In the genomic region with DNA sequence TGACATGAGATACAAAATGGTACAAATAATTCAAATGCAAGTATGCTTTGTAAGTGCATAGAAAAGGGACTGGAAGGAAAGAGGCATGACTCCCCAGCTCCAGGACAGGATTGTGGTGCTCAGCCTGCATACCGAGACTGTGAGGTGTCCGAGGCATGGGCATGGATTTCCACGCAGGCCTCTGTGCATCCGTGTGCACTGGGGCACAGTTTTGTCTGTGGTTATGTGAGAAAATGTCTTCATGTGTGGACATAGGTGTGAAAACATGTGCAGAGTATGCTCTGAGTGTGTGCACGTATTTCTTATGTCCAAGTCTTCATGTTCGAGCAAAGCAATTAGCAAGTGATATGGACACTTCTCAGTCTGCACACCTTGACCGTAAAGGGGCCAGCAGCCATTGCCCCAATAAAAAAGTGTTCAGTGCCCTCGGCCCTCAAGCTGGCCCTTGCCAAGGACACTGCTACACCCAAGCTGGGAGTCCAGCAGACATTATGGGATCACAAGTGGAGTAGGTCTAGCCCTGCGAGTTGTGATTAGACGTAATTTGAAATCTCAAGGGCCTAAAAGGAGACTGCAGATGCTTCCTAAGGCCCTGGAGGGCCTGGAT, we compare ENCODE assay signal across 18 cellular contexts.
"Had no signal": no experiment of that assay in that cellular context is flagged by ENCODE, and none has a peak within 500 bp of the region (broad histone marks: within the 10 kb centered on the region; RNA-seq: fewer than 3 reads in every experiment).

No MANE protein-coding gene starts in this region.

- H3K27me3 ChIP-seq: thyroid gland had no signal

- H3K36me3 ChIP-seq: breast epithelium, thyroid gland had no signal

- H3K4me3 ChIP-seq: breast epithelium, SK-N-MC, thyroid gland had no signal

- H3K27ac ChIP-seq: breast epithelium, SK-N-MC, thyroid gland had no signal

- DNase-seq: activated CD4-positive, alpha-beta T cell treated with anti-CD3 and anti-CD28 coated beads for 4 hours; activated gamma-delta T cell; activated T-cell treated with anti-CD3 and anti-CD28 coated beads, Interleukin-2, amount 50 U/mL, for 72 hours; cerebellar nuclear complex; dermis blood vessel endothelial cell; effector memory CD8-positive, alpha-beta T cell; foreskin fibroblast; hippocampal formation; kidney; mammary epithelial cell; occipital lobe; small intestine; stimulated activated naive CD4-positive, alpha-beta T cell treated with Interleukin-2 at 50 U/mL for 16 hours; thyroid gland had no signal

- H3K4me1 ChIP-seq: breast epithelium, thyroid gland had no signal

- FAIRE-seq: astrocyte, kidney, small intestine, urothelium cell line had no signal

- H3K9me3 ChIP-seq: breast epithelium, thyroid gland had no signal
